13 cellular contexts compared by ENCODE assay signal in genomic region chr1:156773607-156774006, GRCh38. TPM values are rescaled to one million over a fixed set of nuclear protein-coding genes. Genes with fewer than 3 reads are reported as not detected.
A peak's percentile ranks its signal among the peaks of the same experiment; 100 is the strongest.
DNase-seq lines count a peak whose midpoint lies in the region; ATAC-seq and TF ChIP-seq lines count a peak whose summit lies in the region.
"Had no signal": no experiment of that assay in that cellular context is flagged by ENCODE, and none has a peak within 500 bp of the region (broad histone marks: within the 10 kb centered on the region; RNA-seq: fewer than 3 reads in every experiment).

No MANE protein-coding gene starts in this region.

- peaks cover 26% of the 10 kb centered on the region for H3K36me3 Mint-ChIP-seq in type B pancreatic cell

- H3K27ac Mint-ChIP-seq in type B pancreatic cell, result peak overlapping the region; percentile 70

- H3K4me3 ChIP-seq in right atrium auricular region, result no peak overlapping the region
- no peak overlapping the region for H3K4me3 ChIP-seq in RWPE2 (ENCODE audit: severe bottlenecking)
- no peak overlapping the region for H3K4me3 ChIP-seq in fibroblast of villous mesenchyme (ENCODE audit: low read depth, low read length)
- H3K4me3 ChIP-seq in upper lobe of right lung, result no peak overlapping the region
- H3K4me3 ChIP-seq: lung had no signal

- intact Hi-C loops in left cardiac atrium (cut with DNase I) (no loop called here), upper lobe of right lung (cut with DNase I) (no loop called here)

- peaks cover 56% of the 10 kb centered on the region for H3K4me1 Mint-ChIP-seq in type B pancreatic cell (ENCODE audit: unreplicated experiment)

- H3K4me3 Mint-ChIP-seq in type B pancreatic cell, result peak overlapping the region; percentile 24
- H3K4me3 Mint-ChIP-seq: activated T-cell treated with anti-CD3 and anti-CD28 coated beads, Interleukin-2, amount 50 U/mL, for 4 hours had no signal

- H3K9me3 Mint-ChIP-seq in type B pancreatic cell, result peaks cover 3% of the 10 kb centered on the region
- H3K9me3 Mint-ChIP-seq: activated T-cell treated with anti-CD3 and anti-CD28 coated beads, Interleukin-2, amount 50 U/mL, for 4 hours had no signal

- H3K27me3 ChIP-seq in right atrium auricular region (no peaks in the 10 kb centered on the region), RWPE2 (ENCODE audit: insufficient read depth, poor library complexity, severe bottlenecking) (no peaks in the 10 kb centered on the region), upper lobe of right lung (no peaks in the 10 kb centered on the region)

- DNase-seq in right atrium auricular region (ENCODE audit: low spot score) (no peak), left cardiac atrium (no peak), RWPE2 (ENCODE audit: low spot score) (no peak), fibroblast of villous mesenchyme (ENCODE audit: low read depth) (no peak), type B pancreatic cell (ENCODE audit: extremely low spot score, unreplicated experiment) (no peak), NCI-H1048 (lab: John Stamatoyannopoulos, UW) (no peak), COLO668 (lab: John Stamatoyannopoulos, UW; ENCODE audit: unreplicated experiment) (no peak), upper lobe of right lung (no peak)
- DNase-seq: activated T-cell treated with anti-CD3 and anti-CD28 coated beads, Interleukin-2, amount 50 U/mL, for 4 hours; hippocampal formation; NCI-H524; SIG-M5 had no signal

- TF ChIP-seq CTCF in right atrium auricular region (IDR thresholded peaks at IDR 0.05) (no peak), RWPE2 (IDR thresholded peaks at IDR 0.05; ENCODE audit: poor library complexity, severe bottlenecking) (no peak), fibroblast of villous mesenchyme (IDR thresholded peaks at IDR 0.05; ENCODE audit: insufficient read depth, low read depth, low read length) (peak; percentile 13), type B pancreatic cell (conservative IDR thresholded peaks at IDR 0.05) (peak; percentile 53), upper lobe of right lung (IDR thresholded peaks at IDR 0.05) (no peak)

- ATAC-seq in left cardiac atrium (no peak), RWPE2 (ENCODE audit: low read depth) (0 out of 3 replicates have a peak, but pooled peaks have one; percentile 27), upper lobe of right lung (no peak)

- no peaks in the 10 kb centered on the region for H3K9me3 ChIP-seq in right atrium auricular region
- no peaks in the 10 kb centered on the region for H3K9me3 ChIP-seq in RWPE2 (ENCODE audit: severe bottlenecking)
- H3K9me3 ChIP-seq in upper lobe of right lung, result no peaks in the 10 kb centered on the region

- H3K36me3 ChIP-seq in right atrium auricular region, result peaks cover 7% of the 10 kb centered on the region
- H3K36me3 ChIP-seq in RWPE2 (ENCODE audit: low read depth), result peaks cover 44% of the 10 kb centered on the region
- peaks cover 18% of the 10 kb centered on the region for H3K36me3 ChIP-seq in upper lobe of right lung

- H3K27ac ChIP-seq in right atrium auricular region (peak overlapping the region; percentile 21 to 59), RWPE2 (ENCODE audit: poor library complexity, severe bottlenecking) (no peak overlapping the region), upper lobe of right lung (no peak overlapping the region)

- no peaks in the 10 kb centered on the region for H3K27me3 Mint-ChIP-seq in type B pancreatic cell

- H3K4me1 ChIP-seq in right atrium auricular region (peaks cover 0 to 72% of the 10 kb centered on the region in 2 donors), RWPE2 (ENCODE audit: insufficient read depth, poor library complexity, severe bottlenecking) (peaks cover 3% of the 10 kb centered on the region), upper lobe of right lung (peaks cover 39% of the 10 kb centered on the region)

RNA-seq across cellular contexts. Expression of gene PRCC, which starts 6.3 kb away (rescaled TPM):
- total RNA-seq in right atrium auricular region (10 to 100 TPM; 29.8 to 34.3 TPM), left cardiac atrium (10 to 100 TPM; 32.0 to 46.2 TPM), fibroblast of villous mesenchyme (19.0 TPM in 2 replicates), type B pancreatic cell (ENCODE audit: low replicate concordance) (79.1 and 81.8 TPM in 2 replicates), upper lobe of right lung (48.5 TPM)

RNA-seq across cellular contexts. Expression of gene HDGF, which starts 22.1 kb away (rescaled TPM):
- total RNA-seq in right atrium auricular region, result 100 to 1,000 TPM; 110 to 137 TPM
- 100 to 1,000 TPM; 139 to 156 TPM for total RNA-seq in left cardiac atrium
- total RNA-seq in fibroblast of villous mesenchyme, result 196 and 197 TPM in 2 replicates
- 249 and 270 TPM in 2 replicates for total RNA-seq in type B pancreatic cell (ENCODE audit: low replicate concordance)
- 144 TPM for total RNA-seq in upper lobe of right lung

RNA-seq across cellular contexts. Expression of gene MRPL24, which starts 32.7 kb away (rescaled TPM):
- total RNA-seq in right atrium auricular region, result 10 to 100 TPM; 45.8 to 50.5 TPM
- total RNA-seq in left cardiac atrium, result 10 to 100 TPM; 62.9 to 74.0 TPM
- total RNA-seq in fibroblast of villous mesenchyme, result 21.6 and 26.1 TPM in 2 replicates
- 47.4 and 58.6 TPM in 2 replicates for total RNA-seq in type B pancreatic cell (ENCODE audit: low replicate concordance)
- total RNA-seq in upper lobe of right lung, result 41.8 TPM

RNA-seq across cellular contexts. Expression of gene SH2D2A, which starts 43.0 kb away (rescaled TPM):
- total RNA-seq in right atrium auricular region (under 1 TPM; 0.30 to 0.98 TPM), left cardiac atrium (1 to 10 TPM; 1.1 to 2.8 TPM), fibroblast of villous mesenchyme (not detected in 2 replicates), type B pancreatic cell (ENCODE audit: low replicate concordance) (0.48 and 2.2 TPM in 2 replicates), upper lobe of right lung (3.8 TPM)

RNA-seq across cellular contexts. Expression of gene ISG20L2, which starts 45.0 kb away (rescaled TPM):
- total RNA-seq in right atrium auricular region, result 10 to 100 TPM; 13.6 to 18.0 TPM
- 10 to 100 TPM; 15.7 to 18.6 TPM for total RNA-seq in left cardiac atrium
- 17.4 and 22.9 TPM in 2 replicates for total RNA-seq in fibroblast of villous mesenchyme
- total RNA-seq in type B pancreatic cell (ENCODE audit: low replicate concordance), result 35.3 and 42.0 TPM in 2 replicates
- 28.3 TPM for total RNA-seq in upper lobe of right lung

Comparison
In these comparisons a context has a peak if more than half of its experiments do, and no peak if none do; other contexts are left out.
1. H3K27ac ChIP-seq: peak in right atrium auricular region (2 of 2); none in RWPE2 (single experiment) and upper lobe of right lung (single experiment).
2. CTCF ChIP-seq: peak in fibroblast of villous mesenchyme (single experiment) and type B pancreatic cell (single experiment); none in right atrium auricular region (0 of 2), RWPE2 (single experiment) and upper lobe of right lung (single experiment).